In genomic region chr3:10762116-10762515, GRCh38 we compare ENCODE assay signal across 19 cellular contexts. TPM values are rescaled to one million over a fixed set of nuclear protein-coding genes. Genes with fewer than 3 reads are reported as not detected.
DNase-seq lines count a peak whose midpoint lies in the region; ATAC-seq and TF ChIP-seq lines count a peak whose summit lies in the region.
"Had no signal": no experiment of that assay in that cellular context is flagged by ENCODE, and none has a peak within 500 bp of the region (broad histone marks: within the 10 kb centered on the region; RNA-seq: fewer than 3 reads in every experiment).

No MANE protein-coding gene starts in this region.

- intact Hi-C loops in OCI-LY7 (cut with micrococcal nuclease; ENCODE audit: unreplicated experiment), result no loop called here

- BruUV-seq in OCI-LY7 (replicated peaks; lab: Mats Ljungman, UMichigan), result no TSS peak

- H3K27ac Mint-ChIP-seq in brain, result peak overlapping the region in 4 of 5 experiments; percentile 6 to 72 (median 50)
- H3K27ac Mint-ChIP-seq: CD14-positive monocyte; CD4-positive, alpha-beta memory T cell; H9 had no signal

- 0 out of 22 replicates have a peak overlapping the region, but pooled peaks of 1 of the 11 experiments have one; percentile 2 for H3K9ac ChIP-seq in BLaER1 treated with 17β-estradiol and CSF1 and Interleukin-3, amounts not matched to agents 10 nM and 100 nM

- no peaks in the 10 kb centered on the region for H3K36me3 ChIP-seq in BLaER1 treated with 17β-estradiol and CSF1 and Interleukin-3, amounts not matched to agents 10 nM and 100 nM
- H3K36me3 ChIP-seq in OCI-LY7 (ENCODE audit: insufficient read depth, low read length) (no peaks in the 10 kb centered on the region), osteoblast (ENCODE audit: insufficient read depth, low read length) (no peaks in the 10 kb centered on the region)
- H3K36me3 ChIP-seq: BE2C had no signal

- H2AFZ ChIP-seq in OCI-LY7 (ENCODE audit: low read length) (no peak overlapping the region), osteoblast (ENCODE audit: low read length) (no peak overlapping the region)

- peaks cover 0 to 7% (median 0%) of the 10 kb centered on the region in 5 experiments for H3K9me3 Mint-ChIP-seq in brain
- H3K9me3 Mint-ChIP-seq: CD14-positive monocyte; CD4-positive, alpha-beta memory T cell; H9 had no signal

- H3K4me1 Mint-ChIP-seq in brain, result peaks cover 34% of the 10 kb centered on the region
- H3K4me1 Mint-ChIP-seq: CD14-positive monocyte; CD4-positive, alpha-beta memory T cell had no signal

- DNase-seq in OCI-LY7 (ENCODE audit: low spot score) (peak; percentile 4), osteoblast (ENCODE audit: insufficient read length, low spot score, missing footprints) (no peak), globus pallidus (ENCODE audit: low spot score) (no peak)
- DNase-seq: ACHN; BE2C; Calu3; CD4-positive, alpha-beta memory T cell; DMS79 treated with DMSO at 0.1 percent for 48 hours; GF-D8; GOT3; H9; IMR-90; KBM-7 had no signal

- H3K9me3 ChIP-seq in BLaER1 treated with 17β-estradiol and CSF1 and Interleukin-3, amounts not matched to agents 10 nM and 100 nM (replicated peaks in 1 of 11), result no peaks in the 10 kb centered on the region
- no peaks in the 10 kb centered on the region for H3K9me3 ChIP-seq in OCI-LY7 (ENCODE audit: low read length)
- no peaks in the 10 kb centered on the region for H3K9me3 ChIP-seq in osteoblast (ENCODE audit: low read depth, low read length)
- H3K9me3 ChIP-seq: BE2C had no signal

- POLR2A ChIA-PET in OCI-LY7 (lab: Charles Lee), result no interaction called here

- no peaks in the 10 kb centered on the region for H3K27me3 ChIP-seq in BLaER1 treated with 17β-estradiol and CSF1 and Interleukin-3, amounts not matched to agents 10 nM and 100 nM
- H3K27me3 ChIP-seq in osteoblast (ENCODE audit: insufficient read depth, low read length), result peaks cover 32% of the 10 kb centered on the region
- H3K27me3 ChIP-seq: BE2C had no signal

- no peaks in the 10 kb centered on the region for H3K9me2 ChIP-seq in OCI-LY7 (ENCODE audit: insufficient read depth, low read length)

- CTCF ChIA-PET in OCI-LY7 (lab: Charles Lee; ENCODE audit: unreplicated experiment), result no interaction called here

- TF ChIP-seq CTCF in OCI-LY7 (conservative IDR thresholded peaks at IDR 0.05; ENCODE audit: low read length) (no peak), brain (conservative IDR thresholded peaks at IDR 0.05) (no peak), osteoblast (IDR thresholded peaks at IDR 0.05; ENCODE audit: extremely low read depth, low read depth, low read length) (no peak)

- peaks cover 21% of the 10 kb centered on the region for H3K27me3 Mint-ChIP-seq in brain

- H3K4me3 ChIP-seq in BLaER1 treated with 17β-estradiol and CSF1 and Interleukin-3, amounts not matched to agents 10 nM and 100 nM, result no peak overlapping the region
- H3K4me3 ChIP-seq in OCI-LY7 (ENCODE audit: low read depth, low read length, poor library complexity, severe bottlenecking) (no peak overlapping the region), osteoblast (ENCODE audit: insufficient read depth, low read length) (no peak overlapping the region)

- no peaks in the 10 kb centered on the region for H4K20me1 ChIP-seq in BLaER1 treated with 17β-estradiol and CSF1 and Interleukin-3, amounts not matched to agents 10 nM and 100 nM
- H4K20me1 ChIP-seq in OCI-LY7 (ENCODE audit: insufficient read depth, low read length) (no peaks in the 10 kb centered on the region), osteoblast (ENCODE audit: insufficient read depth, low read length) (peaks cover 2% of the 10 kb centered on the region)

- no peaks in the 10 kb centered on the region for H3K36me3 Mint-ChIP-seq in brain
- H3K36me3 Mint-ChIP-seq: CD14-positive monocyte; CD4-positive, alpha-beta memory T cell had no signal

- H3K4me3 Mint-ChIP-seq in brain, result no peak overlapping the region
- H3K4me3 Mint-ChIP-seq: CD14-positive monocyte; CD4-positive, alpha-beta memory T cell; H9 had no signal

- no peaks in the 10 kb centered on the region for H3K79me2 ChIP-seq in OCI-LY7 (ENCODE audit: insufficient read depth, low read depth, low read length)
- H3K79me2 ChIP-seq in osteoblast (ENCODE audit: insufficient read depth, low read length), result no peaks in the 10 kb centered on the region

- H3K4me1 ChIP-seq in BLaER1 treated with 17β-estradiol and CSF1 and Interleukin-3, amounts not matched to agents 10 nM and 100 nM, result peaks cover 18 to 34% (median 25%) of the 10 kb centered on the region in 10 experiments
- no peaks in the 10 kb centered on the region for H3K4me1 ChIP-seq in OCI-LY7 (ENCODE audit: insufficient read depth, low read length, poor library complexity, severe bottlenecking)
- peaks cover 5% of the 10 kb centered on the region for H3K4me1 ChIP-seq in osteoblast (ENCODE audit: insufficient read depth, low read length)
- H3K4me1 ChIP-seq: BE2C had no signal

- H3K27ac ChIP-seq in BLaER1 treated with 17β-estradiol and CSF1 and Interleukin-3, amounts not matched to agents 10 nM and 100 nM, result no peak overlapping the region
- no peak overlapping the region for H3K27ac ChIP-seq in OCI-LY7 (ENCODE audit: low read depth, low read length, poor library complexity, severe bottlenecking)
- H3K27ac ChIP-seq in osteoblast (ENCODE audit: low read depth, low read length), result no peak overlapping the region
- H3K27ac ChIP-seq: HL-60 had no signal

- H3K4me2 ChIP-seq in BLaER1 treated with 17β-estradiol and CSF1 and Interleukin-3, amounts not matched to agents 10 nM and 100 nM, result peak overlapping the region in 10 of 11 experiments; percentile 34 to 69 (median 54); a peak in 20 of 22 replicates
- H3K4me2 ChIP-seq in OCI-LY7 (ENCODE audit: low read length) (no peak overlapping the region), osteoblast (ENCODE audit: insufficient read depth, low read length) (no peak overlapping the region)

- ATAC-seq in HG02610 (IDR thresholded peaks at IDR 0.05; ENCODE audit: unreplicated experiment), result no peak

RNA-seq across cellular contexts. Expression of gene SLC6A11, which starts 53.9 kb away (rescaled TPM):
- not detected in 2 replicates for total RNA-seq in OCI-LY7 (2014; rRNA removed; shearing (Covaris generic))
- not detected in 2 replicates for total RNA-seq in OCI-LY7 (2022)
- polyA plus RNA-seq in brain (ENCODE audit: insufficient read depth, low read depth, low replicate concordance), result 10.3 TPM
- total RNA-seq in osteoblast, result not detected in 2 replicates
- total RNA-seq: Calu3; CD4-positive, alpha-beta memory T cell; HT1080; IMR-90 had no signal
- polyA plus RNA-seq: CD14-positive monocyte; CD4-positive, alpha-beta memory T cell; IMR-90 had no signal

Comparison
In these comparisons a context has a peak if more than half of its experiments do, and no peak if none do; other contexts are left out.
1. H3K4me2 ChIP-seq: peak in BLaER1 treated with 17β-estradiol and CSF1 and Interleukin-3, amounts not matched to agents 10 nM and 100 nM (10 of 11); none in OCI-LY7 (single experiment) and osteoblast (single experiment).